ENCODE assay signal across 8 cellular contexts in the genomic region with DNA sequence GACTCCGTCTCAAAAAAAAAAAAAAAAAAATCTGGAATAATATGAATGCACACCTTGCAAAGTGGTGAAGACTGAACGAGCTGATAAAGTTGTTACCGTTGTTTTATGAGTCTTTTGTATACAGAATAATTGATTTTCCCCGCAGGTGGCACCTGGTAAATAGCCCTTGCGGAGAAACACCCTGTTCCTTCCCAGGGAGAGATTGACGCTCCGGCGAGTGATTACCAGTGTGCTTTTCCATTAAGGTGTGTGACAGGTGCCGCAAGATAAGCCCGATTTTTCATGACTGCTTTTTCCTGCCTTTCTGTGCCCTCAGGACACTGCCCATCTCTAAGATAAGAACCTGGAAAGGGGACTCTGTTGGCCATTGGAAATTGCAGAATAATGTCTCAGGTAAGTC. TPM values are rescaled to one million over a fixed set of nuclear protein-coding genes. Genes with fewer than 3 reads are reported as not detected.
A peak's percentile ranks its signal among the peaks of the same experiment; 100 is the strongest.
DNase-seq lines count a peak whose midpoint lies in the region; ATAC-seq and TF ChIP-seq lines count a peak whose summit lies in the region.

No MANE protein-coding gene starts in this region.

- TF ChIP-seq POLR2A in esophagus squamous epithelium (IDR thresholded peaks at IDR 0.05) = no peak

- peak overlapping the region; percentile 90 for H3K27ac ChIP-seq in Panc1 (ENCODE audit: low read length)
- peak overlapping the region in 2 of 4 donors; percentile 94 to 98 for H3K27ac ChIP-seq in esophagus squamous epithelium
- H3K27ac ChIP-seq in rectal smooth muscle tissue (ENCODE audit: low read depth, low read length) = peak overlapping the region; percentile 98
- H3K27ac ChIP-seq in substantia nigra (ENCODE audit: low read depth, low read length, poor library complexity, severe bottlenecking) = no peak overlapping the region

- no TSS peak for BruUV-seq in Panc1 (replicated peaks; lab: Mats Ljungman, UMichigan)

- POLR2A ChIA-PET in Panc1 (lab: Charles Lee) = no interaction called here
- POLR2A ChIA-PET in HEK293T (lab: Yijun Ruan, JAX) = interaction anchor here (1.3 kb wide), 1 partner anchor 55 kb away, joined by 6 read pairs; a partner anchor contains a TSS

- H3K9ac ChIP-seq in rectal smooth muscle tissue (ENCODE audit: low read length) = no peak overlapping the region

- in situ Hi-C loops in Panc1 (cut with HindIII; ENCODE audit: low pct_unique_long_range_greater_than_20kb, low sequenced_read_pairs) = no loop called here

- ATAC-seq in Panc1 (no peak), HG03139 (IDR thresholded peaks at IDR 0.05; ENCODE audit: unreplicated experiment) (no peak)

- CTCF ChIA-PET in Panc1 (lab: Charles Lee) = no interaction called here
- CTCF ChIA-PET in HEK293T (lab: Yijun Ruan, JAX) = no interaction called here

- DNase-seq in GM06990 (ENCODE audit: extremely low read depth, insufficient read length) (no peak), Panc1 (ENCODE audit: low read depth, low spot score) (no peak), esophagus squamous epithelium (lab: John Stamatoyannopoulos, UW) (no peak), substantia nigra (lab: John Stamatoyannopoulos, UW) (no peak), HEK293T (ENCODE audit: extremely low spot score) (no peak)
- no peak for DNase-seq in stimulated activated CD4-positive, alpha-beta T cell treated with anti-CD3 and anti-CD28 coated beads, Interleukin-4, amount 100 ng/mL, for 1 hour

- peaks cover 7% of the 10 kb centered on the region; the same call in 1 of the 2 replicates for H3K4me1 ChIP-seq in Panc1 (ENCODE audit: control insufficient read depth, insufficient read depth, low read length)
- H3K4me1 ChIP-seq in esophagus squamous epithelium = peaks cover 0 to 27% (median 12%) of the 10 kb centered on the region in 3 donors
- peaks cover 5% of the 10 kb centered on the region for H3K4me1 ChIP-seq in rectal smooth muscle tissue (ENCODE audit: control insufficient read depth, insufficient read depth, low read length)

- H3K9me3 ChIP-seq in Panc1 (ENCODE audit: control insufficient read depth, insufficient read depth, low read depth, low read length) (peaks cover 53% of the 10 kb centered on the region), esophagus squamous epithelium (peaks cover 0 to 42% (median 20%) of the 10 kb centered on the region in 3 donors)

- H3K4me3 ChIP-seq in GM06990 (replicated peaks; ENCODE audit: low read depth, low read length) (peak overlapping the region; percentile 70; the same call in 1 of the 2 replicates), Panc1 (ENCODE audit: low read depth in 2 of 2, low read length in 2 of 2) (peak overlapping the region; percentile 68 to 82), esophagus squamous epithelium (peak overlapping the region; percentile 61 to 90 (median 77)), rectal smooth muscle tissue (ENCODE audit: low read length) (peak overlapping the region; percentile 68)

- 53 to 56% methylated on average over 10 of the region's 10 CpGs for WGBS in esophagus squamous epithelium, 2 donors

- TF ChIP-seq CTCF in GM06990 (IDR thresholded peaks at IDR 0.05; ENCODE audit: insufficient read depth, low read length, poor library complexity, severe bottlenecking) (no peak), Panc1 (IDR thresholded peaks at IDR 0.05) (no peak), esophagus squamous epithelium (IDR thresholded peaks at IDR 0.05) (no peak)

- no peaks in the 10 kb centered on the region; the same call in 1 of the 2 replicates for H3K36me3 ChIP-seq in GM06990 (ENCODE audit: control insufficient read depth, insufficient read depth, low read length)
- peaks cover 5% of the 10 kb centered on the region; the same call in 1 of the 2 replicates for H3K36me3 ChIP-seq in Panc1 (ENCODE audit: control insufficient read depth, insufficient read depth, low read length)
- peaks cover 0 to 50% (median 15%) of the 10 kb centered on the region in 3 donors for H3K36me3 ChIP-seq in esophagus squamous epithelium
- peaks cover 20% of the 10 kb centered on the region for H3K36me3 ChIP-seq in rectal smooth muscle tissue (ENCODE audit: control insufficient read depth, insufficient read depth, low read length)

- H3K27me3 ChIP-seq in GM06990 (replicated peaks; ENCODE audit: control insufficient read depth, insufficient read depth, low read length) (no peaks in the 10 kb centered on the region), Panc1 (ENCODE audit: control insufficient read depth, insufficient read depth, low read length) (no peaks in the 10 kb centered on the region), esophagus squamous epithelium (no peaks in the 10 kb centered on the region), rectal smooth muscle tissue (ENCODE audit: control insufficient read depth, insufficient read depth, low read length) (no peaks in the 10 kb centered on the region)

- intact Hi-C loops in Panc1 (cut with micrococcal nuclease; ENCODE audit: unreplicated experiment) = no loop called here
- intact Hi-C loops in esophagus squamous epithelium (cut with DNase I) = no loop called here

TF ChIP-seq in HEK293T, 16 proteins besides CTCF, POLR2A, EP300 and RAD21:
- TF ChIP-seq ZNF384 (IDR thresholded peaks at IDR 0.05) = no peak
- TF ChIP-seq CTBP1 (IDR thresholded peaks at IDR 0.05; ENCODE audit: borderline replicate concordance) = no peak
- TF ChIP-seq NFRKB (IDR thresholded peaks at IDR 0.05) = no peak
- TF ChIP-seq FOXM1 (IDR thresholded peaks at IDR 0.05; ENCODE audit: borderline replicate concordance) = no peak
- TF ChIP-seq LEF1 (IDR thresholded peaks at IDR 0.05; ENCODE audit: borderline replicate concordance) = no peak
- TF ChIP-seq ARNT (IDR thresholded peaks at IDR 0.05) = no peak
- TF ChIP-seq FOXA1 (IDR thresholded peaks at IDR 0.05) = no peak
- no peak for TF ChIP-seq ELF4 (IDR thresholded peaks at IDR 0.05)
- TF ChIP-seq L3MBTL2 (conservative IDR thresholded peaks at IDR 0.05) = no peak
- no peak for TF ChIP-seq FOXK2 (IDR thresholded peaks at IDR 0.05)
- no peak for TF ChIP-seq BHLHE40 (IDR thresholded peaks at IDR 0.05; ENCODE audit: borderline replicate concordance)
- TF ChIP-seq TARDBP (IDR thresholded peaks at IDR 0.05) = no peak

RNA-seq across cellular contexts. Expression of a gene that starts 0.9 kb away (rescaled TPM):
- 26.4 TPM for total RNA-seq in Panc1 (2021; ENCODE audit: unreplicated experiment)
- polyA plus RNA-seq in Panc1 (2012; ENCODE audit: insufficient read length) = 11.9 TPM
- total RNA-seq in esophagus squamous epithelium = 10 to 100 TPM in 1 of 4 donors, 1 to 10 TPM in 3; 6.0 to 23.5 (median 6.2) TPM

RNA-seq across cellular contexts. Expression of a gene that starts 1.5 kb away (rescaled TPM):
- total RNA-seq in Panc1 (2021; ENCODE audit: unreplicated experiment) = 0.59 TPM
- 0.21 TPM for polyA plus RNA-seq in Panc1 (2012; ENCODE audit: insufficient read length)
- total RNA-seq in esophagus squamous epithelium = under 1 TPM in 2 of 4 donors, not detected in 2; 0.48 to 0.57 TPM

RNA-seq across cellular contexts. Expression of a gene that starts 55.6 kb away (rescaled TPM):
- total RNA-seq in Panc1 (2021; ENCODE audit: unreplicated experiment) (11.5 TPM), esophagus squamous epithelium (10 to 100 TPM in 2 of 4 donors, 1 to 10 TPM in 2; 3.0 to 27.4 (median 13.3) TPM)
- 5.3 TPM for polyA plus RNA-seq in Panc1 (2012; ENCODE audit: insufficient read length)
